ENCODE assay signal across 18 cellular contexts in the genomic region with DNA sequence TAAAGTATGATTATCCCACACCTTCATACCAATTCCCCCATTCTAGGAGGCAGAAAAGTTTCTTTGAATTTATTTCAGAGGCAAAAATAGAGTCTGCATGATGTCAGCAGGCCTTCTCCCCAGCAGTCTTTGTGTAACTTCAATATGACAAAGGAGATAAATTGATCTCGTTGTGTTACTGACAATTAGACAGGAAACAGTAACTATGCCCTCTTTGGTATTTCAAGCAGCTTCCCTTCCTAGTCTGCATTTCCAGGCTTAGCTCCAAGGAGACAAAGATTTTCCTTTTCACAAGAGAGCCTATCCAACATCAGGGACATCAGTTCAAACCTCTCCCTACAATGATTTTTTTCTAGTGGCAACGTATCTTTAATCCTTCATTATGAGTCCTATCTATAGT.
DNase-seq lines count a peak whose midpoint lies in the region; ATAC-seq and TF ChIP-seq lines count a peak whose summit lies in the region.
"Had no signal": no experiment of that assay in that cellular context is flagged by ENCODE, and none has a peak within 500 bp of the region (broad histone marks: within the 10 kb centered on the region; RNA-seq: fewer than 3 reads in every experiment).

No MANE protein-coding gene starts in this region.

- no peak overlapping the region for H3K9ac ChIP-seq in smooth muscle cell (ENCODE audit: low read depth)
- H3K9ac ChIP-seq: GM23248 had no signal

- WGBS in right cardiac atrium = 13% methylated on average over 2 of the region's 2 CpGs
- WGBS in smooth muscle cell (ENCODE audit: low lambda C conversion rate) = 56% methylated on average over 2 of the region's 2 CpGs

- H3F3A ChIP-seq in smooth muscle cell (ENCODE audit: low read depth) = no peaks in the 10 kb centered on the region

- H3K27me3 ChIP-seq in right cardiac atrium (ENCODE audit: control insufficient read depth, insufficient read depth) (no peaks in the 10 kb centered on the region), smooth muscle cell (ENCODE audit: low read depth) (no peaks in the 10 kb centered on the region)
- H3K27me3 ChIP-seq: MG63 had no signal

- no peaks in the 10 kb centered on the region for H3K79me2 ChIP-seq in smooth muscle cell (ENCODE audit: low read depth)

- H3K27ac ChIP-seq in right cardiac atrium (ENCODE audit: low read length) = no peak overlapping the region
- H3K27ac ChIP-seq in smooth muscle cell (ENCODE audit: low read depth) = no peak overlapping the region
- H3K27ac ChIP-seq: GM23248 had no signal

- no peaks in the 10 kb centered on the region for H3K9me3 ChIP-seq in right cardiac atrium (ENCODE audit: control insufficient read depth, low read length)
- no peaks in the 10 kb centered on the region for H3K9me3 ChIP-seq in smooth muscle cell (replicated peaks; ENCODE audit: low read depth)
- H3K9me3 ChIP-seq: MG63 had no signal

- no peak for TF ChIP-seq CTCF in smooth muscle cell (IDR thresholded peaks at IDR 0.05; ENCODE audit: borderline replicate concordance, insufficient read depth, poor library complexity, severe bottlenecking)

- H3K4me3 ChIP-seq in right cardiac atrium (ENCODE audit: low read length) (no peak overlapping the region), smooth muscle cell (no peak overlapping the region)
- H3K4me3 ChIP-seq: GM23248, MG63 had no signal

- H3K36me3 ChIP-seq in smooth muscle cell (ENCODE audit: low read depth) = no peaks in the 10 kb centered on the region
- H3K36me3 ChIP-seq: MG63 had no signal

- no peak for DNase-seq in left ventricle myocardium superior
- no peak for DNase-seq in right cardiac atrium
- DNase-seq in astrocyte of the hippocampus (ENCODE audit: low read depth, low spot score) = peak; percentile 7
- DNase-seq in iPS DF 19.7 (ENCODE audit: low read depth, low spot score) = peak; percentile 25
- DNase-seq in smooth muscle cell (lab: John Stamatoyannopoulos, UW; ENCODE audit: unreplicated experiment) = no peak
- DNase-seq in activated CD4-positive, alpha-beta T cell treated with anti-CD3 and anti-CD28 coated beads for 1 hour = no peak
- DNase-seq: AML-193, GM23248, IMR-90, Karpas-422, MG63, NCI-H1105, NCI-H187, NCI-H446 treated with DMSO at 0.1 percent for 48 hours, NCI-H748 treated with DMSO at 0.1 percent for 48 hours, PC-3 had no signal

- H3K4me1 ChIP-seq in right cardiac atrium (ENCODE audit: control insufficient read depth, insufficient read depth, low read length) (peaks cover 1% of the 10 kb centered on the region), smooth muscle cell (ENCODE audit: low read depth) (peaks cover 3% of the 10 kb centered on the region)

- intact Hi-C loops in left ventricle myocardium superior (cut with micrococcal nuclease) (no loop called here), right cardiac atrium (cut with DNase I) (no loop called here)

- no peaks in the 10 kb centered on the region for H4K20me1 ChIP-seq in smooth muscle cell (ENCODE audit: low read depth)

- no peak overlapping the region for H3K4me2 ChIP-seq in smooth muscle cell

- peak overlapping the region; percentile 19 for H2AFZ ChIP-seq in smooth muscle cell (ENCODE audit: low read depth)
- H2AFZ ChIP-seq: GM23248 had no signal

- ATAC-seq in left ventricle myocardium superior = peak; percentile 56
- no peak for ATAC-seq in right cardiac atrium
- ATAC-seq in HG02938 (IDR thresholded peaks at IDR 0.05; ENCODE audit: unreplicated experiment) = no peak
- ATAC-seq in HG02870 (IDR thresholded peaks at IDR 0.05; ENCODE audit: unreplicated experiment) = no peak
- ATAC-seq: PC-3 had no signal

Comparison
In these comparisons a context has a peak if more than half of its experiments do, and no peak if none do; other contexts are left out.
1. DNase-seq: peak in astrocyte of the hippocampus (single experiment) and iPS DF 19.7 (single experiment); none in left ventricle myocardium superior (single experiment), right cardiac atrium (0 of 3), smooth muscle cell (single experiment) and activated CD4-positive, alpha-beta T cell treated with anti-CD3 and anti-CD28 coated beads for 1 hour (single experiment).